In the genomic region with DNA sequence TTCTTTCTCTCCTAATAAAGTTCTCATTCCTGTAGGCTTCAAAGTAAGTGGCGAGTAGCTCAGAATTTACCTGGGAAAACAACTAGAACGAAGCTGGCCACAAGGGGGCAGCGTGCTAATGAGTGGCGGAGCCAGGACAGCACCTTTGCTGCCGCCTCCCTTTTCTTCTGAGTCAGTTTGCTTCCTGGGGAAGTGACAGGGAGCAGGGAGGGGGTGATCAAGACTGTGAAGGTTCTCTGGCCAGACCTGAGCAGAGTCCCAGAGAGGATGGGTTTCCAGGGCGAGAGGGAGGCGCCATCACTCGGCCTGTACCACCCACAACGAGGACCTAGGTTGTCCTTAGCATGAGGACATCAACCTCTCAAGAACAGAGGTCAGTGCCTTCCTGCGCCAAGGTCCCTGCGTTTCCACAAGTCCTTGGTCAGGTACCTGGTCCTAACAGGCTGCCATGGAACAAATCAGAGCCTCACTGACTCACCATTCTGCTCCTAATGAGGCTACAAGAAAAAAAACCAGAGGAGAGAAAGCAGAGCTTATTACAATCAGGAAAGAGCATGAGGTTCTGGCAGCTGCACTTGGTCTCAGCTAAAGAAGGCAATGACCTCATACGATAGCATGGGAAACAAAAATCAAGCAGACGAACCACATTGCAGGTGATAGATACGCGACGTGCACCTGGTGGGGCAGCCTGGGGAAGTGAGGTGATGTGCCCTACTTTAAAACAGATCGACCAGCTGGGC, we compare ENCODE assay signal across 1 cellular context.
TF ChIP-seq lines count a peak whose summit lies in the region.

No MANE protein-coding gene starts in this region.

TF ChIP-seq in K562, 482 proteins besides CTCF, POLR2A, EP300 and RAD21 (continued from another document and continues in another):
- TF ChIP-seq ZNF655 (CRISPR knock-in tag; IDR thresholded peaks at IDR 0.05) (no peak), BACH1 (tag; IDR thresholded peaks at IDR 0.05) (no peak), ARID1B (IDR thresholded peaks at IDR 0.05) (0 out of 2 replicates have a peak, but pooled peaks have one; percentile 11), DIDO1 (tag; IDR thresholded peaks at IDR 0.05; ENCODE audit: low read depth) (no peak), RNF2 (IDR thresholded peaks at IDR 0.05) (no peak), MAZ (CRISPR knock-in tag; conservative IDR thresholded peaks at IDR 0.05 in 1 of 2, IDR thresholded peaks at IDR 0.05 in 1 of 2) (peak in 1 of 2 experiments; percentile 41; a peak in 1 of 4 replicates), MCM2 (IDR thresholded peaks at IDR 0.05; ENCODE audit: low read depth) (no peak), CBFA2T2 (conservative IDR thresholded peaks at IDR 0.05) (peak; percentile 20; the same call in 1 of the 2 replicates), SMARCC2 (IDR thresholded peaks at IDR 0.05; ENCODE audit: low read depth) (no peak), MCM5 (IDR thresholded peaks at IDR 0.05; ENCODE audit: low read depth) (no peak), MLLT1 (IDR thresholded peaks at IDR 0.05) (0 out of 4 replicates have a peak, but pooled peaks of 1 of the 2 experiments have one; percentile 26), CREM (IDR thresholded peaks at IDR 0.05; ENCODE audit: low read depth) (peak; percentile 44; the same call in 1 of the 2 replicates), JUND (IDR thresholded peaks at IDR 0.05; ENCODE audit: borderline replicate concordance, low read depth, low read length) (peak; percentile 65), JUND (tag; IDR thresholded peaks at IDR 0.05; ENCODE audit: borderline replicate concordance, low read depth, low read length) (peak; percentile 42; the same call in 2 of the 3 replicates), ERF (CRISPR knock-in tag; IDR thresholded peaks at IDR 0.05) (no peak), NFYB (IDR thresholded peaks at IDR 0.05; ENCODE audit: extremely low read depth, insufficient read length) (no peak), ZBTB8A (IDR thresholded peaks at IDR 0.05; ENCODE audit: partially characterized antibody) (no peak), NR2F6 (CRISPR knock-in tag; IDR thresholded peaks at IDR 0.05) (no peak), MTA3 (IDR thresholded peaks at IDR 0.05; ENCODE audit: borderline replicate concordance) (peak; percentile 32; the same call in 1 of the 2 replicates), NR3C1 (CRISPR knock-in tag; IDR thresholded peaks at IDR 0.05) (no peak), NELFE (IDR thresholded peaks at IDR 0.05; ENCODE audit: insufficient read depth, insufficient read length) (no peak), SIN3A (IDR thresholded peaks at IDR 0.05; ENCODE audit: borderline replicate concordance in 2 of 2, control insufficient read depth in 1 of 2, low read depth in 2 of 2, low read length in 2 of 2) (no peak), TCFL5 (CRISPR knock-in tag; conservative IDR thresholded peaks at IDR 0.05) (no peak), CTCFL (IDR thresholded peaks at IDR 0.05; ENCODE audit: borderline replicate concordance, insufficient read depth, low read depth, low read length, poor library complexity, severe bottlenecking) (peak; percentile 55), OTX1 (CRISPR knock-in tag; IDR thresholded peaks at IDR 0.05) (no peak), HNRNPUL1 (IDR thresholded peaks at IDR 0.05; ENCODE audit: low read length) (no peak), RBM25 (IDR thresholded peaks at IDR 0.05; ENCODE audit: low read depth, low read length, severe bottlenecking) (no peak), NFE2L1 (tag; IDR thresholded peaks at IDR 0.05; ENCODE audit: borderline replicate concordance, low read depth) (no peak), CAMTA2 (CRISPR knock-in tag; conservative IDR thresholded peaks at IDR 0.05) (no peak), ELK1 (CRISPR knock-in tag; IDR thresholded peaks at IDR 0.05) (no peak), ZBTB9 (CRISPR knock-in tag; IDR thresholded peaks at IDR 0.05) (no peak), MAFG (tag; conservative IDR thresholded peaks at IDR 0.05) (no peak), TBL1XR1 (IDR thresholded peaks at IDR 0.05; ENCODE audit: low read length in 2 of 2) (no peak; a peak in 1 of 4 replicates), POLR2B (IDR thresholded peaks at IDR 0.05; ENCODE audit: low read depth, partially characterized antibody) (no peak), SAFB2 (IDR thresholded peaks at IDR 0.05; ENCODE audit: borderline replicate concordance, low read depth, low read length, severe bottlenecking) (no peak), CHD2 (IDR thresholded peaks at IDR 0.05; ENCODE audit: low read depth, low read length) (no peak), POLR2G (IDR thresholded peaks at IDR 0.05; ENCODE audit: low read depth, low read length) (no peak), ELF2 (CRISPR knock-in tag; IDR thresholded peaks at IDR 0.05) (no peak), ZNF696 (CRISPR knock-in tag; conservative IDR thresholded peaks at IDR 0.05) (no peak), PHF8 (IDR thresholded peaks at IDR 0.05; ENCODE audit: borderline replicate concordance, low read length) (no peak), BCOR (IDR thresholded peaks at IDR 0.05) (no peak), RBM34 (IDR thresholded peaks at IDR 0.05; ENCODE audit: borderline replicate concordance, insufficient read depth, low read length) (no peak), ARNT (IDR thresholded peaks at IDR 0.05) (no peak), MCM7 (IDR thresholded peaks at IDR 0.05) (no peak), CBX8 (IDR thresholded peaks at IDR 0.05; ENCODE audit: borderline replicate concordance, extremely low read depth, low read depth, low read length, poor library complexity, severe bottlenecking) (no peak), COPS2 (conservative IDR thresholded peaks at IDR 0.05) (no peak)
- TF ChIP-seq, protein P1, sequence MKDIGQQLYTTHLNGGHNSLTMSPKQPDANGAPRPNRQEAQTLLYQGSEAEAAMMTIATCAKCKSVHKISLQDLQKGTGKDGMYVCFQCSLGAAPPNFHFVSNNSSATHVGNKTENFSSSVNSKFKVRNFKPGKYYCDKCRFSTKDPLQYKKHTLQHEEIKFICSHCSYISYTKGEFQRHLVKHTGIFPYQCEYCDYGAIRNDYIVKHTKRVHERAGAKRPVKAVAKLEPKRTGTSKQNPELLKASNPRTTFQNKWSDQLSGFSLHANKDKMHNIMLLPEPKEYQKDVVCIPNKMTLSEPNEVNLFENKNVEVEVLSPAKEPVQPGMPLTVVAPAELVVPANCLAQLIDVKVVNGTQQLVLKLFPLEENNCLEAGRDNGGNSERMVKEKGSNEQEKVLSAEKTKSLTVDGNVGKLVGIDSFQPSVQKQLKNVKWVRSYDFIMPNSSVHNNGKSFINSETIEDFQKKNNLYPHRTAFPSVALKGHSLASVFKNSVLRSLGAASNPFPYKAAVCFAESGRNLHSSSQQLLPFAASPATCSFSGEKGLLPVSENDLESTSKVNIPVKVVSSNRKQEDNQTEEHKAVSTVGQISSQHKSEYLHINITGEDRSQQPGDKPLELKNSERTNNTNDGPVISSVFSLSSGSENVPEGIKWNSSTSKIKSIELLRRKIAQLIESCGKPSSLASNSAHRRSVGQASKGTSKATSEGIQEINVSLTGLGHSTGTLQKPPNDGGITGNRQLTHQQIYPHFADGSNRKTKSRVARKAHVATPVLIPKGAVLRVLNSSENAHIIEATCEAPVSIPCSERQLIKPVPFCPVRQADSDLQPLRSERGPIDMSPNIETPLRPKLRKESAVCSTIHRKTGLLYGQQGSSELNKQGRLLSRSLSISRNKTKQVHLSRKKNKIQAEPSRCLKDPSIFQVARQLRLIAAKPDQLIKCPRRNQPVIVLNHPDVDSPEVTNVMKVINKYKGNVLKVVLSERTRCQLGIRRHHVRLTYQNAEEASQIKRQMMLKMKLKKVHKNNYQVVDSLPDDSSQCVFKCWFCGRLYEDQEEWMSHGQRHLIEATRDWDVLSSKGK (CRISPR knock-in tag; IDR thresholded peaks at IDR 0.05): no peak
- TF ChIP-seq, protein P2, sequence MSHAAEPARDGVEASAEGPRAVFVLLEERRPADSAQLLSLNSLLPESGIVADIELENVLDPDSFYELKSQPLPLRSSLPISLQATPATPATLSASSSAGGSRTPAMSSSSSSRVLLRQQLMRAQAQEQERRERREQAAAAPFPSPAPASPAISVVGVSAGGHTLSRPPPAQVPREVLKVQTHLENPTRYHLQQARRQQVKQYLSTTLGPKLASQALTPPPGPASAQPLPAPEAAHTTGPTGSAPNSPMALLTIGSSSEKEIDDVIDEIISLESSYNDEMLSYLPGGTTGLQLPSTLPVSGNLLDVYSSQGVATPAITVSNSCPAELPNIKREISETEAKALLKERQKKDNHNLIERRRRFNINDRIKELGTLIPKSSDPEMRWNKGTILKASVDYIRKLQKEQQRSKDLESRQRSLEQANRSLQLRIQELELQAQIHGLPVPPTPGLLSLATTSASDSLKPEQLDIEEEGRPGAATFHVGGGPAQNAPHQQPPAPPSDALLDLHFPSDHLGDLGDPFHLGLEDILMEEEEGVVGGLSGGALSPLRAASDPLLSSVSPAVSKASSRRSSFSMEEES (CRISPR knock-in tag; IDR thresholded peaks at IDR 0.05): no peak
- TF ChIP-seq, protein P3, sequence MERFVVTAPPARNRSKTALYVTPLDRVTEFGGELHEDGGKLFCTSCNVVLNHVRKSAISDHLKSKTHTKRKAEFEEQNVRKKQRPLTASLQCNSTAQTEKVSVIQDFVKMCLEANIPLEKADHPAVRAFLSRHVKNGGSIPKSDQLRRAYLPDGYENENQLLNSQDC (CRISPR knock-in tag; IDR thresholded peaks at IDR 0.05): no peak
- TF ChIP-seq, protein P4, sequence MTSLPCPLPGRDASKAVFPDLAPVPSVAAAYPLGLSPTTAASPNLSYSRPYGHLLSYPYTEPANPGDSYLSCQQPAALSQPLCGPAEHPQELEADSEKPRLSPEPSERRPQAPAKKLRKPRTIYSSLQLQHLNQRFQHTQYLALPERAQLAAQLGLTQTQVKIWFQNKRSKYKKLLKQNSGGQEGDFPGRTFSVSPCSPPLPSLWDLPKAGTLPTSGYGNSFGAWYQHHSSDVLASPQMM (CRISPR knock-in tag; IDR thresholded peaks at IDR 0.05): no peak
- TF ChIP-seq, protein P5, sequence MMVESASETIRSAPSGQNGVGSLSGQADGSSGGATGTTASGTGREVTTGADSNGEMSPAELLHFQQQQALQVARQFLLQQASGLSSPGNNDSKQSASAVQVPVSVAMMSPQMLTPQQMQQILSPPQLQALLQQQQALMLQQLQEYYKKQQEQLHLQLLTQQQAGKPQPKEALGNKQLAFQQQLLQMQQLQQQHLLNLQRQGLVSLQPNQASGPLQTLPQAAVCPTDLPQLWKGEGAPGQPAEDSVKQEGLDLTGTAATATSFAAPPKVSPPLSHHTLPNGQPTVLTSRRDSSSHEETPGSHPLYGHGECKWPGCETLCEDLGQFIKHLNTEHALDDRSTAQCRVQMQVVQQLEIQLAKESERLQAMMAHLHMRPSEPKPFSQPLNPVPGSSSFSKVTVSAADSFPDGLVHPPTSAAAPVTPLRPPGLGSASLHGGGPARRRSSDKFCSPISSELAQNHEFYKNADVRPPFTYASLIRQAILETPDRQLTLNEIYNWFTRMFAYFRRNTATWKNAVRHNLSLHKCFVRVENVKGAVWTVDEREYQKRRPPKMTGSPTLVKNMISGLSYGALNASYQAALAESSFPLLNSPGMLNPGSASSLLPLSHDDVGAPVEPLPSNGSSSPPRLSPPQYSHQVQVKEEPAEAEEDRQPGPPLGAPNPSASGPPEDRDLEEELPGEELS (CRISPR knock-in tag; IDR thresholded peaks at IDR 0.05; ENCODE audit: borderline replicate concordance): 0 out of 2 replicates have a peak, but pooled peaks have one; percentile 46
